Comparison of ENCODE assay signal across 8 cellular contexts in genomic region chr3:111859061-111859973, GRCh38. TPM values are rescaled to one million over a fixed set of nuclear protein-coding genes. Genes with fewer than 3 reads are reported as not detected.
DNase-seq lines count a peak whose midpoint lies in the region; ATAC-seq and TF ChIP-seq lines count a peak whose summit lies in the region.

PHLDB2 (plus strand) TSS chr3:111859265; CDS start chr3:111884078, 24,813 bp downstream.

- H4K20me1 ChIP-seq in OCI-LY7 (ENCODE audit: insufficient read depth, low read length) = no peaks in the 10 kb centered on the region

- H3K9me2 ChIP-seq in OCI-LY7 (ENCODE audit: insufficient read depth, low read length) = no peaks in the 10 kb centered on the region

- peak within 1 kb of the TSS; percentile 85 for H3K4me2 ChIP-seq in OCI-LY7 (ENCODE audit: low read length)

- DNase-seq in ELF-1 (ENCODE audit: low read depth, low spot score) (peak; percentile 90), OCI-LY7 (ENCODE audit: low spot score) (peak; percentile 56), fibroblast of gingiva (ENCODE audit: low read depth) (peak; percentile 69), nephron progenitor cell (peak; percentile 97), GF-D8 (lab: John Stamatoyannopoulos, UW) (no peak)
- DNase-seq in activated T-helper 1 cell treated with anti-CD3 and anti-CD28 coated beads, Interleukin-2, amount 50 U/mL, for 16 hours (ENCODE audit: low read depth in 1 of 2, low spot score in 1 of 2) = peak; percentile 16 to 39

- H3K4me3 Mint-ChIP-seq in nephron progenitor cell = peak within 1 kb of the TSS; percentile 97

- no peaks in the 10 kb centered on the region for H3K79me2 ChIP-seq in OCI-LY7 (ENCODE audit: insufficient read depth, low read depth, low read length)

- no peaks in the 10 kb centered on the region for H3K36me3 Mint-ChIP-seq in nephron progenitor cell (ENCODE audit: low read depth)

- H3K4me1 ChIP-seq in OCI-LY7 (ENCODE audit: insufficient read depth, low read length, poor library complexity, severe bottlenecking) = peaks cover 5% of the 10 kb centered on the region

- peaks cover 61% of the 10 kb centered on the region for H3K4me1 Mint-ChIP-seq in nephron progenitor cell

- H3K27ac Mint-ChIP-seq in nephron progenitor cell = peak within 1 kb of the TSS; percentile 98

- CTCF ChIA-PET in OCI-LY7 (lab: Charles Lee; ENCODE audit: unreplicated experiment) = interaction anchor here (1.1 kb wide), 1 partner anchor 269 kb away, joined by 4 read pairs; no protein-coding TSS in a partner anchor

- peak within 1 kb of the TSS; percentile 77 for H2AFZ ChIP-seq in OCI-LY7 (ENCODE audit: low read length)

- no TSS peak for BruUV-seq in OCI-LY7 (replicated peaks; lab: Mats Ljungman, UMichigan)

- TF ChIP-seq CTCF in OCI-LY7 (conservative IDR thresholded peaks at IDR 0.05; ENCODE audit: low read length) (no peak), nephron progenitor cell (IDR thresholded peaks at IDR 0.05) (no peak)

- H3K27ac ChIP-seq in OCI-LY7 (ENCODE audit: low read depth, low read length, poor library complexity, severe bottlenecking) = no peak within 1 kb of the TSS
- peak within 1 kb of the TSS; percentile 5 for H3K27ac ChIP-seq in temporal lobe (ENCODE audit: low read depth, low read length)

- no peaks in the 10 kb centered on the region for H3K9me3 ChIP-seq in OCI-LY7 (ENCODE audit: low read length)

- H3K27me3 Mint-ChIP-seq in nephron progenitor cell (ENCODE audit: low read depth, poor library complexity) = peaks cover 6% of the 10 kb centered on the region

- peak; percentile 38 for ATAC-seq in HG02970 (IDR thresholded peaks at IDR 0.05; ENCODE audit: low FRiP score, unreplicated experiment)

- peak within 1 kb of the TSS; percentile 67 for H3K4me3 ChIP-seq in OCI-LY7 (ENCODE audit: low read depth, low read length, poor library complexity, severe bottlenecking)

- no peaks in the 10 kb centered on the region for H3K9me3 Mint-ChIP-seq in nephron progenitor cell

- POLR2A ChIA-PET in OCI-LY7 (lab: Charles Lee) = interaction anchor here (1.0 to 1.5 kb wide), 2 partner anchors 37 to 184 kb away, joined by 3 read pairs; no protein-coding TSS in a partner anchor

- no peaks in the 10 kb centered on the region for H3K36me3 ChIP-seq in OCI-LY7 (ENCODE audit: insufficient read depth, low read length)

- intact Hi-C loops in OCI-LY7 (cut with micrococcal nuclease; ENCODE audit: unreplicated experiment) = no loop called here

RNA-seq across cellular contexts. Expression of gene PHLDB2, which starts in this region (rescaled TPM):
- 1.5 and 2.1 TPM in 2 replicates for total RNA-seq in OCI-LY7 (2014; rRNA removed; shearing (Covaris generic))
- total RNA-seq in OCI-LY7 (2022) (0.61 and 1.8 TPM in 2 replicates), temporal lobe (8.4 TPM)
